ENCODE assay signal across 20 cellular contexts in the genomic region with DNA sequence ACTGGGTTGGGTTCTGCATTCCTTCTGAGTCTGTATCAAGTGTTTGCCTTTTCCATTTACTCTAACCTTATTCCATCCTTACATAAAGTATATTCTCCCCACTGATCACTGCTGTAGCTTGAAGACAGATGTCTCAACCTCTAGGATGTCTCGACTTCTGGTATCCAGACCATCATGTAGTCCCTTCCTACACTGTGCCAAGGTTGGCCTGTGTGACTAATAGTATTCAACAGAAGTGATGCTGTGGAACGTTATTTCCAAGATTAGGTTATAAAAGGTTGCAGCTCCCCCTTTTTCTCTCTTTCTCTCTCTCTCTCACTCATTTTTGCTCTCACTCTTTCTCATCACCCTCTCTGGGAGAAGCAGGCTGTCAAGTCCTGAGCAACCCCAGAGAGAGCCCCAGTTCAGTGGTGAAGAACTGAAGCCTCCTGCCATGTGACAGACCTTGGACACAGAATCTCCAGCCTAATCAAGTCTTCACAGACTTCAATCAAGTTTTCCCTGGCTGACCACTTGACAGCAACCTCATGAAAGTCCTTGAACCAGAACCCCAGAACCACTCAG.
"Had no signal": no experiment of that assay in that cellular context is flagged by ENCODE, and none has a peak within 500 bp of the region (broad histone marks: within the 10 kb centered on the region; RNA-seq: fewer than 3 reads in every experiment).

No MANE protein-coding gene starts in this region.

- DNase-seq: IMR-90, Karpas-422, KG1, MG63, NCI-H1092, NCI-H1105 treated with DMSO at 0.1 percent for 48 hours, NCI-H1417 treated with DMSO at 0.1 percent for 48 hours, NCI-H146, NCI-H1694 treated with DMSO at 0.1 percent for 48 hours, NCI-H1930, NCI-H2081, NCI-H2107, NCI-H2227 treated with DMSO at 0.1 percent for 48 hours, NCI-H524 treated with DMSO at 0.1 percent for 48 hours, NCI-H69, NCI-H774, Right ventricle myocardium superior, RPMI8226, SIG-M5 had no signal

- ATAC-seq: HepG2 had no signal
